27 cellular contexts compared by ENCODE assay signal in the genomic region with DNA sequence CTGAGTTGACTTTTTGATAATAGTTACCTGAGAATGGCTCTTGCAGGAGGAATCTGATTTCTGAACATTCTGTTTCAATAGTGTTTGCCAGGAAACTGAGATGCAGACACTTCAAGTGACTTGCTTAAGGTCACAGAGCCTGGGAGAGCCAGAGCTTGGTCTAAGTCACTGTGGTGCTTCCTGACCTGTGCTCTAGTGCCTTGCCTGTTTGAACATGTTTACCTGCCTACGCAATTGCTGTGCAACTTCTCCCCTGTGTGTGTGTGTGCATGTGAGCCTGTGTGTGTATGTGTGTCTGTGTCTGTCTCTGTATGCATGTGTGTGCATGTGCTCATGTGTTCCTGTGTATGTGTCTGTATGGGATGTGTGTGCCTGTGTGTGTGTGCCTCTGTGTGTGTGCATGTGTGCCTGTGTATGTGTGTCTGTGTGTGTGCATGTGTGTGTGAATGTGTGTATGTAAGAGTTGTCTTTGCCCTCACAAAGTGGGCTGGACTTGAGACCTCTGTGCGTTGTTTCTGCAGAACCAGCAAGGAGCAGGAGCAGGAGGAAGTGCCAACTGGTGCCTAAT.
A peak's percentile ranks its signal among the peaks of the same experiment; 100 is the strongest.
DNase-seq lines count a peak whose midpoint lies in the region; ATAC-seq, FAIRE-seq and TF ChIP-seq lines count a peak whose summit lies in the region.
"Had no signal": no experiment of that assay in that cellular context is flagged by ENCODE, and none has a peak within 500 bp of the region (broad histone marks: within the 10 kb centered on the region; RNA-seq: fewer than 3 reads in every experiment).

No MANE protein-coding gene starts in this region.

- TF ChIP-seq CTCF in tibial artery (IDR thresholded peaks at IDR 0.05): no peak

- no peak overlapping the region for H3K4me2 ChIP-seq in mesenchymal stem cell (ENCODE audit: low read length, poor library complexity, severe bottlenecking)

- no peak overlapping the region for H2BK5ac ChIP-seq in mesenchymal stem cell (ENCODE audit: low read depth, low read length, poor library complexity, severe bottlenecking)

- H3K79me1 ChIP-seq in mesenchymal stem cell (replicated peaks; ENCODE audit: low read length, poor library complexity, severe bottlenecking): no peaks in the 10 kb centered on the region

- intact Hi-C loops in tibial artery (cut with DNase I; ENCODE audit: low total_unique reads): no loop called here

- peak overlapping the region; percentile 61 for H4K91ac ChIP-seq in mesenchymal stem cell (ENCODE audit: low read length)

- H3K36me3 ChIP-seq in mesenchymal stem cell (ENCODE audit: control insufficient read depth in 1 of 2, insufficient read depth in 2 of 2, low read depth in 1 of 2, low read length in 2 of 2): no peaks in the 10 kb centered on the region
- H3K36me3 ChIP-seq in tibial artery: no peaks in the 10 kb centered on the region
- H3K36me3 ChIP-seq: adrenal gland, Peyer's patch, tibial nerve had no signal

- peak overlapping the region; percentile 22 for H4K8ac ChIP-seq in mesenchymal stem cell (ENCODE audit: low read length)

- H3K4me3 ChIP-seq in mesenchymal stem cell (ENCODE audit: insufficient read depth in 1 of 2, low read depth in 1 of 2, low read length in 2 of 2): no peak overlapping the region
- H3K4me3 ChIP-seq in tibial artery: no peak overlapping the region
- H3K4me3 ChIP-seq: adrenal gland, body of pancreas, Peyer's patch, tibial nerve had no signal

- no peak overlapping the region for H3K14ac ChIP-seq in mesenchymal stem cell (ENCODE audit: low read length in 2 of 2)

- no peak overlapping the region for H3K18ac ChIP-seq in mesenchymal stem cell (ENCODE audit: low read depth in 1 of 2, low read length in 2 of 2)

- H3K27ac ChIP-seq in epithelial cell of prostate (no peak overlapping the region), mesenchymal stem cell (ENCODE audit: low read length, poor library complexity, severe bottlenecking) (no peak overlapping the region), tibial artery (no peak overlapping the region)
- H3K27ac ChIP-seq: adrenal gland, body of pancreas, Peyer's patch, tibial nerve had no signal

- FAIRE-seq in GM12891 (lab: Jason Lieb, UNC): peak; percentile 41
- FAIRE-seq in HTR-8/SVneo (lab: Jason Lieb, UNC): peak; percentile 80
- FAIRE-seq: endothelial cell of umbilical vein had no signal

- H2AK5ac ChIP-seq in mesenchymal stem cell (ENCODE audit: low read length, severe bottlenecking): no peak overlapping the region

- peaks cover 0 to 8% of the 10 kb centered on the region in 2 experiments for H3K27me3 ChIP-seq in mesenchymal stem cell (ENCODE audit: control insufficient read depth in 1 of 2, insufficient read depth in 1 of 2, low read length in 2 of 2)
- H3K27me3 ChIP-seq in tibial artery: no peaks in the 10 kb centered on the region
- H3K27me3 ChIP-seq: adrenal gland, body of pancreas, Peyer's patch, tibial nerve had no signal

- H2BK12ac ChIP-seq in mesenchymal stem cell (ENCODE audit: low read length in 2 of 2): no peak overlapping the region

- H3K9me3 ChIP-seq in mesenchymal stem cell (ENCODE audit: control insufficient read depth, low read length) (no peaks in the 10 kb centered on the region), tibial artery (no peaks in the 10 kb centered on the region)
- H3K9me3 ChIP-seq: adrenal gland, body of pancreas, Peyer's patch had no signal

- DNase-seq in GM12891 (ENCODE audit: insufficient read length, low spot score): no peak
- DNase-seq in HTR-8/SVneo (ENCODE audit: insufficient read length, low spot score): no peak
- DNase-seq in epithelial cell of prostate (ENCODE audit: low read depth, low spot score): peak; percentile 33
- no peak for DNase-seq in mesenchymal stem cell
- no peak for DNase-seq in NCI-H82 (lab: John Stamatoyannopoulos, UW)
- no peak for DNase-seq in tibial artery
- DNase-seq: activated CD4-positive, alpha-beta T cell treated with anti-CD3 and anti-CD28 coated beads, Interleukin-2, amount 50 U/mL, for 48 hours; activated CD4-positive, CD25-positive, alpha-beta regulatory T cell treated with anti-CD3 and anti-CD28 coated beads, Interleukin-2, amount 50 U/mL, for 72 hours; activated naive CD4-positive, alpha-beta T cell; activated T-cell treated with anti-CD3 and anti-CD28 coated beads, Interleukin-2, amount 50 U/mL, for 72 hours; adrenal gland; body of pancreas; DMS 273 treated with DMSO at 0.1 percent for 48 hours; hypothalamus; left cardiac atrium; NCI-H1092; NCI-H187; NCI-H526 treated with DMSO at 0.1 percent for 48 hours; SHP77 treated with DMSO at 0.1 percent for 48 hours; stimulated activated CD4-positive, alpha-beta T cell treated with anti-CD3 and anti-CD28 coated beads, Interleukin-12 subunit alpha, Interleukin-12 subunit beta, amount 100 ng/mL, for 4 hours; stimulated activated CD4-positive, alpha-beta T cell treated with anti-CD3 and anti-CD28 coated beads, Interleukin-2, amount 100 ng/mL, for 48 hours had no signal

- no peak overlapping the region for H3K4ac ChIP-seq in mesenchymal stem cell (ENCODE audit: low read depth in 1 of 2, low read length in 2 of 2)

- no peak overlapping the region for H2AFZ ChIP-seq in mesenchymal stem cell (ENCODE audit: low read depth, low read length)

- no peak overlapping the region for H2BK120ac ChIP-seq in mesenchymal stem cell (ENCODE audit: low read depth, low read length)

- ATAC-seq in HG02678 (IDR thresholded peaks at IDR 0.05; ENCODE audit: unreplicated experiment) (no peak), GM21825 (IDR thresholded peaks at IDR 0.05; ENCODE audit: unreplicated experiment) (no peak)
- ATAC-seq: activated T-cell treated with anti-CD3 and anti-CD28 coated beads, Interleukin-2, amount 50 U/mL, for 72 hours; body of pancreas; left cardiac atrium; right cardiac atrium had no signal

- 90% methylated on average over 2 of the region's 2 CpGs for WGBS in mesenchymal stem cell

- no peak overlapping the region for H3K9ac ChIP-seq in mesenchymal stem cell (ENCODE audit: low read length)

- peaks cover 13% of the 10 kb centered on the region for H3K4me1 ChIP-seq in mesenchymal stem cell (ENCODE audit: control insufficient read depth, insufficient read depth, low read depth, low read length)
- H3K4me1 ChIP-seq in tibial artery: no peaks in the 10 kb centered on the region
- H3K4me1 ChIP-seq: tibial nerve had no signal

- H3K23ac ChIP-seq in mesenchymal stem cell (ENCODE audit: low read length in 2 of 2): no peak overlapping the region

- no peak for TF ChIP-seq POLR2A in GM12891 (IDR thresholded peaks at IDR 0.05; ENCODE audit: low read depth, low read length)

- no peak overlapping the region for H2BK15ac ChIP-seq in mesenchymal stem cell (ENCODE audit: low read depth, poor library complexity, severe bottlenecking)

TF ChIP-seq in GM12891, 5 proteins besides CTCF, POLR2A, EP300 and RAD21:
- no peak for TF ChIP-seq POLR2AphosphoS5 (IDR thresholded peaks at IDR 0.05; ENCODE audit: low read depth, low read length)
- no peak for TF ChIP-seq SPI1 (IDR thresholded peaks at IDR 0.05; ENCODE audit: low read depth, low read length)
- no peak for TF ChIP-seq POU2F2 (IDR thresholded peaks at IDR 0.05; ENCODE audit: low read depth, low read length)
